16 cellular contexts compared by ENCODE assay signal in the genomic region with DNA sequence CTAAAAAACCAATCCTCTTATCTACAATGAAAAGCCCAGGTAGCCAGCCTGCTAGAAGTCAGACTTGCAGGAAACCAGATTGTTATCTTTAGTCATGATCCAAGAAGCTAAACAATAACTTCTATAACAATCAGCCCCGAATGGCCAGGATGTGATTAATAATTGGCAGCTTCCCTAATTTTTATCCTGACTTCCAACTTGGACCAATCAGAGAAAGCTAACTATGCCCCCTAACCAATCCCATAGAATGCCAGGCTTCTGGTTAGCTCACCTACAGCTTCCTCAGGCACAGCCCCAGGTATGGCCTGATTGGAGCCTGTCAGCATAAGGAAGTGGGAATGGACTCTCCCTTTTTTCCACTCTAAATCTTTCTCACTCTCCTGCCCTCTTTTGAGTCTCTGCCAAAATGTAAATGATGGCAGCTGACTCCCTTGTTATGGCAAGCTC.
A peak's percentile ranks its signal among the peaks of the same experiment; 100 is the strongest.
DNase-seq lines count a peak whose midpoint lies in the region; ATAC-seq and TF ChIP-seq lines count a peak whose summit lies in the region.
"Had no signal": no experiment of that assay in that cellular context is flagged by ENCODE, and none has a peak within 500 bp of the region (broad histone marks: within the 10 kb centered on the region; RNA-seq: fewer than 3 reads in every experiment).

No MANE protein-coding gene starts in this region.

- H3K4me3 ChIP-seq in mammary epithelial cell (replicated peaks in 1 of 3; ENCODE audit: insufficient read depth in 1 of 3, low read depth in 2 of 3, low read length in 3 of 3) (no peak overlapping the region), breast epithelium (no peak overlapping the region)
- H3K4me3 ChIP-seq: gastrocnemius medialis, sigmoid colon had no signal

- H3K4me2 ChIP-seq in mammary epithelial cell (ENCODE audit: insufficient read depth, low read depth, low read length) = no peak overlapping the region

- H3K4me1 ChIP-seq in mammary epithelial cell (ENCODE audit: insufficient read depth, low read length) (peaks cover 13% of the 10 kb centered on the region), breast epithelium (no peaks in the 10 kb centered on the region)

- BruUV-seq in mammary epithelial cell (replicated peaks; lab: Mats Ljungman, UMichigan) = no TSS peak

- DNase-seq in mammary epithelial cell = peak; percentile 60
- DNase-seq in breast epithelium (ENCODE audit: low spot score in 2 of 2) = no peak
- DNase-seq in NCI-H345 (lab: John Stamatoyannopoulos, UW) = peak; percentile 42
- DNase-seq in endothelial cell (ENCODE audit: low spot score) = no peak
- peak; percentile 68 for DNase-seq in pulmonary artery endothelial cell (ENCODE audit: low read depth, low spot score)
- DNase-seq in osteocyte (ENCODE audit: extremely low spot score, unreplicated experiment) = no peak
- DNase-seq in effector memory CD8-positive, alpha-beta T cell = no peak
- no peak for DNase-seq in stimulated activated CD4-positive, alpha-beta T cell treated with anti-CD3 and anti-CD28 coated beads, Interleukin-4, amount 100 ng/mL, for 4 hours
- DNase-seq: activated CD4-positive, alpha-beta T cell treated with anti-CD3 and anti-CD28 coated beads, Interleukin-2, amount 50 U/mL, for 48 hours; EL; gastrocnemius medialis; islet precursor cell; naive B cell; Right ventricle myocardium superior; sigmoid colon; stimulated activated naive CD8-positive, alpha-beta T cell treated with anti-CD3 and anti-CD28 coated beads, Interleukin-15, Interleukin-2, amounts not matched to agents 100 U/mL and 50 U/mL, for 24 hours had no signal

- no peak for ATAC-seq in effector memory CD8-positive, alpha-beta T cell (replicated peaks)

- in situ Hi-C loops in mammary epithelial cell (cut with MboI; ENCODE audit: low sequenced_read_pairs in 2 of 2) = no loop called here

- no peak for TF ChIP-seq POLR2A in breast epithelium (IDR thresholded peaks at IDR 0.05)

- H3K36me3 Mint-ChIP-seq in endothelial cell (ENCODE audit: low read depth, unreplicated experiment) (no peaks in the 10 kb centered on the region), osteocyte (ENCODE audit: unreplicated experiment) (no peaks in the 10 kb centered on the region)
- H3K36me3 Mint-ChIP-seq in effector memory CD8-positive, alpha-beta T cell (ENCODE audit: insufficient read depth) = peaks cover 3% of the 10 kb centered on the region
- H3K36me3 Mint-ChIP-seq: naive B cell had no signal

- peak overlapping the region; percentile 47 for H2AFZ ChIP-seq in mammary epithelial cell (ENCODE audit: low read depth, low read length)

- CTCF ChIA-PET in mammary epithelial cell (lab: Charles Lee; ENCODE audit: low non-redundant PET) = no interaction called here

- H3K4me1 Mint-ChIP-seq in endothelial cell (ENCODE audit: unreplicated experiment) (peaks cover 21% of the 10 kb centered on the region), osteocyte (ENCODE audit: unreplicated experiment) (peaks cover 2% of the 10 kb centered on the region)
- H3K4me1 Mint-ChIP-seq in effector memory CD8-positive, alpha-beta T cell (ENCODE audit: low read depth in 2 of 2) = peaks cover 8 to 12% of the 10 kb centered on the region in 2 donors

- H3K79me2 ChIP-seq in mammary epithelial cell (ENCODE audit: insufficient read depth, low read length) = no peaks in the 10 kb centered on the region

- dilution Hi-C loops in mammary epithelial cell (cut with HindIII; ENCODE audit: low sequenced_read_pairs) = no loop called here

- H3K27me3 Mint-ChIP-seq in endothelial cell (ENCODE audit: unreplicated experiment) (no peaks in the 10 kb centered on the region), osteocyte (ENCODE audit: unreplicated experiment) (peaks cover 2% of the 10 kb centered on the region)
- H3K27me3 Mint-ChIP-seq in effector memory CD8-positive, alpha-beta T cell = no peaks in the 10 kb centered on the region
- H3K27me3 Mint-ChIP-seq: naive B cell had no signal

- no peak overlapping the region for H3K4me3 Mint-ChIP-seq in endothelial cell (ENCODE audit: unreplicated experiment)
- no peak overlapping the region for H3K4me3 Mint-ChIP-seq in osteocyte (ENCODE audit: unreplicated experiment)
- H3K4me3 Mint-ChIP-seq in effector memory CD8-positive, alpha-beta T cell = no peak overlapping the region
- H3K4me3 Mint-ChIP-seq: naive B cell had no signal

- no peaks in the 10 kb centered on the region for H4K20me1 ChIP-seq in mammary epithelial cell (ENCODE audit: insufficient read depth, low read length)

- intact Hi-C loops in mammary epithelial cell (cut with micrococcal nuclease) = no loop called here
- intact Hi-C loops in breast epithelium (cut with DNase I; ENCODE audit: low total_unique reads) = no loop called here

- H3K9ac ChIP-seq in mammary epithelial cell (ENCODE audit: insufficient read depth, low read length) = no peak overlapping the region

- 7% methylated on average over 1 of the region's 1 CpG for WGBS in mammary epithelial cell (ENCODE audit: low coverage, missing lambda C conversion rate)

- TF ChIP-seq CTCF in mammary epithelial cell (conservative IDR thresholded peaks at IDR 0.05 in 1 of 2, IDR thresholded peaks at IDR 0.05 in 1 of 2; ENCODE audit: extremely low read depth in 1 of 2, insufficient read depth in 1 of 2, low read depth in 1 of 2, low read length in 2 of 2) (no peak), breast epithelium (IDR thresholded peaks at IDR 0.05) (no peak), endothelial cell (IDR thresholded peaks at IDR 0.05; ENCODE audit: unreplicated experiment) (no peak), osteocyte (IDR thresholded peaks at IDR 0.05) (no peak)

- H3K36me3 ChIP-seq in mammary epithelial cell (ENCODE audit: insufficient read depth, low read length) (no peaks in the 10 kb centered on the region), breast epithelium (no peaks in the 10 kb centered on the region)
- H3K36me3 ChIP-seq: gastrocnemius medialis, sigmoid colon had no signal

- no peaks in the 10 kb centered on the region for H3K27me3 ChIP-seq in mammary epithelial cell (ENCODE audit: insufficient read depth, low read length)
- no peaks in the 10 kb centered on the region for H3K27me3 ChIP-seq in breast epithelium
- H3K27me3 ChIP-seq: gastrocnemius medialis, sigmoid colon had no signal

- H3K27ac Mint-ChIP-seq in endothelial cell (ENCODE audit: unreplicated experiment) (peak overlapping the region; percentile 92), osteocyte (ENCODE audit: unreplicated experiment) (no peak overlapping the region)
- no peak overlapping the region for H3K27ac Mint-ChIP-seq in effector memory CD8-positive, alpha-beta T cell
- H3K27ac Mint-ChIP-seq: naive B cell had no signal

- H3K27ac ChIP-seq in mammary epithelial cell (ENCODE audit: insufficient read depth, low read depth, low read length) (no peak overlapping the region), breast epithelium (no peak overlapping the region)
- H3K27ac ChIP-seq: gastrocnemius medialis, sigmoid colon had no signal

- H3K9me3 Mint-ChIP-seq in endothelial cell (ENCODE audit: unreplicated experiment) = no peaks in the 10 kb centered on the region
- H3K9me3 Mint-ChIP-seq in osteocyte (ENCODE audit: unreplicated experiment) = no peaks in the 10 kb centered on the region
- H3K9me3 Mint-ChIP-seq in effector memory CD8-positive, alpha-beta T cell = no peaks in the 10 kb centered on the region
- H3K9me3 Mint-ChIP-seq: naive B cell had no signal

- no peaks in the 10 kb centered on the region for H3K9me3 ChIP-seq in mammary epithelial cell (replicated peaks; ENCODE audit: insufficient read depth, low read length)
- no peaks in the 10 kb centered on the region for H3K9me3 ChIP-seq in breast epithelium
- H3K9me3 ChIP-seq: gastrocnemius medialis, sigmoid colon had no signal

Comparison
In these comparisons a context has a peak if more than half of its experiments do, and no peak if none do; other contexts are left out.
1. DNase-seq: peak in mammary epithelial cell (single experiment), NCI-H345 (single experiment) and pulmonary artery endothelial cell (single experiment); none in breast epithelium (0 of 2), endothelial cell (single experiment), osteocyte (single experiment), effector memory CD8-positive, alpha-beta T cell (0 of 3) and stimulated activated CD4-positive, alpha-beta T cell treated with anti-CD3 and anti-CD28 coated beads, Interleukin-4, amount 100 ng/mL, for 4 hours (0 of 2).